In the genomic region with DNA sequence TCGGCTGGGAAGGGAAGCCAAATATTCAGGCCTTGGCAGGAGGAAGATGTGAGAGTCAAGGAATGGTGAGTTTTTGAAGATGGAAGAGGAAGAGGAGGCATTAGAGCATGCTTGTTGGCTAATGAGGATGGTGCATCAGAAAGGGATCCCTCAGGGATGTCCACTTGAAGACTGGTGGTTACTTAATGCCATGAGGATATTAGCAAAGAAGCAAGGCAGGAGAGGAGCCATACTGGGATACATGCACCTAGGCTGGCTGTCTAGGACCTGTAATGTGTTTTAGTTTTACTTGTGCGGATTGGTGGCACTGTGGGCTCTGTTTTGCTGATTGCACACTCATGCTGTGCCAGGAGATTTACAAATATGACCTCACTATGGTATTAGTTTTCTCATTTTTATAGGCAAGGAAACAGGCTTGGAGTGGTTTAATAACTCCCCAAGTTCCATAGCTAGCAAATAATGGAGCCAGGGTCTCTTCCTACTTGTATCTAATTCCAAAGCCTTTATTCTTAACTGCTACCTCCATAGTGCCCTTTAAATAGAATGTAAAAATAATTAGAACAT, we compare ENCODE assay signal across 18 cellular contexts. TPM values are rescaled to one million over a fixed set of nuclear protein-coding genes. Genes with fewer than 3 reads are reported as not detected.
A peak's percentile ranks its signal among the peaks of the same experiment; 100 is the strongest.
DNase-seq lines count a peak whose midpoint lies in the region; ATAC-seq and TF ChIP-seq lines count a peak whose summit lies in the region.
"Had no signal": no experiment of that assay in that cellular context is flagged by ENCODE, and none has a peak within 500 bp of the region (broad histone marks: within the 10 kb centered on the region; RNA-seq: fewer than 3 reads in every experiment).

No MANE protein-coding gene starts in this region.

- H3K4me1 Mint-ChIP-seq in glutamatergic neuron (ENCODE audit: low read depth, unreplicated experiment): peaks cover 25% of the 10 kb centered on the region
- H3K4me1 Mint-ChIP-seq: neural crest cell had no signal

- H3K36me3 Mint-ChIP-seq in glutamatergic neuron (ENCODE audit: unreplicated experiment): no peaks in the 10 kb centered on the region

- H3K9me3 Mint-ChIP-seq in glutamatergic neuron (ENCODE audit: unreplicated experiment): peaks cover 8% of the 10 kb centered on the region
- H3K9me3 Mint-ChIP-seq: activated naive CD8-positive, alpha-beta T cell treated with anti-CD3 and anti-CD28 coated beads, Interleukin-2, amount 10 ng/mL, durations not matched to agents 7 days and 5 days; activated T-helper 2 cell treated with anti-CD3 and anti-CD28 coated beads, Interferon-gamma antibody, Interleukin-2, Interleukin-4, amounts not matched to agents 10 μg/mL and 5 μg/mL and 100 μg/mL, durations not matched to agents 14 hours and 24 hours and 36 hours; neural crest cell had no signal

- DNase-seq in Right ventricle myocardium inferior (ENCODE audit: missing footprints) (no peak), left cardiac atrium (no peak), NCI-H69 (lab: John Stamatoyannopoulos, UW) (peak; percentile 47), glutamatergic neuron (no peak), NCI-H526 (lab: John Stamatoyannopoulos, UW) (no peak)
- DNase-seq in stimulated activated CD4-positive, alpha-beta T cell treated with anti-CD3 and anti-CD28 coated beads, Interleukin-2, amount 100 ng/mL, for 48 hours: no peak
- DNase-seq: activated CD8-positive, alpha-beta T cell treated with anti-CD3 and anti-CD28 coated beads for 36 hours; activated naive CD8-positive, alpha-beta T cell treated with anti-CD3 and anti-CD28 coated beads, Interleukin-2, amount 10 ng/mL, durations not matched to agents 7 days and 5 days; KBM-7; mucosa of descending colon; NCI-H1436 treated with DMSO at 0.1 percent for 48 hours; NCI-H2171 treated with DMSO at 0.1 percent for 48 hours; NCI-H524; SJCRH30; trophoblast cell had no signal

- no peak for TF ChIP-seq CTCF in glutamatergic neuron (IDR thresholded peaks at IDR 0.05; ENCODE audit: partially characterized antibody, unreplicated experiment)

- H3K27me3 Mint-ChIP-seq in glutamatergic neuron (ENCODE audit: unreplicated experiment): peaks cover 1% of the 10 kb centered on the region
- H3K27me3 Mint-ChIP-seq: activated CD8-positive, alpha-beta T cell treated with anti-CD3 and anti-CD28 coated beads for 36 hours; activated naive CD8-positive, alpha-beta T cell treated with anti-CD3 and anti-CD28 coated beads, Interleukin-2, amount 10 ng/mL, durations not matched to agents 7 days and 5 days had no signal

- H3K4me3 Mint-ChIP-seq in glutamatergic neuron (ENCODE audit: unreplicated experiment): no peak overlapping the region
- H3K4me3 Mint-ChIP-seq: activated CD8-positive, alpha-beta T cell treated with anti-CD3 and anti-CD28 coated beads for 36 hours; activated naive CD8-positive, alpha-beta T cell treated with anti-CD3 and anti-CD28 coated beads, Interleukin-2, amount 10 ng/mL, durations not matched to agents 7 days and 5 days; neural crest cell had no signal

- peak overlapping the region; percentile 4 for H3K27ac Mint-ChIP-seq in glutamatergic neuron (ENCODE audit: unreplicated experiment)
- H3K27ac Mint-ChIP-seq: activated CD8-positive, alpha-beta T cell treated with anti-CD3 and anti-CD28 coated beads for 36 hours; activated naive CD8-positive, alpha-beta T cell treated with anti-CD3 and anti-CD28 coated beads, Interleukin-2, amount 10 ng/mL, durations not matched to agents 7 days and 5 days; activated T-helper 2 cell treated with anti-CD3 and anti-CD28 coated beads, Interferon-gamma antibody, Interleukin-2, Interleukin-4, amounts not matched to agents 10 μg/mL and 5 μg/mL and 100 μg/mL, durations not matched to agents 14 hours and 24 hours and 36 hours had no signal

- ATAC-seq in Right ventricle myocardium inferior (peak; percentile 56), left cardiac atrium (no peak), HG02973 (IDR thresholded peaks at IDR 0.05; ENCODE audit: unreplicated experiment) (no peak)

- intact Hi-C loops in Right ventricle myocardium inferior (cut with DNase I) (no loop called here), left cardiac atrium (cut with DNase I) (no loop called here)

RNA-seq across cellular contexts. Expression of a gene that starts 37.8 kb away (rescaled TPM):
- 12.5 TPM for total RNA-seq in Right ventricle myocardium inferior
- total RNA-seq in left cardiac atrium: 10 to 100 TPM; 18.4 to 24.8 TPM
- total RNA-seq in glutamatergic neuron (ENCODE audit: unreplicated experiment): 23.5 TPM
